Comparison of ENCODE assay signal across 8 cellular contexts in genomic region chr4:107989537-107990386, GRCh38. TPM values are rescaled to one million over a fixed set of nuclear protein-coding genes. Genes with fewer than 3 reads are reported as not detected.
DNase-seq lines count a peak whose midpoint lies in the region; ATAC-seq and TF ChIP-seq lines count a peak whose summit lies in the region.

Gene HADH, plus strand, starts transcription at chr4:107989889. Its CDS starts 44 bp downstream, at chr4:107989933.

- peak; percentile 99 for ATAC-seq in CD8-positive, alpha-beta T cell
- ATAC-seq in GM19463 (IDR thresholded peaks at IDR 0.05; ENCODE audit: unreplicated experiment) (peak; percentile 94), lung (ENCODE audit: insufficient read depth, low FRiP score) (peak; percentile 100)

- intact Hi-C loops in CD8-positive, alpha-beta T cell (cut with DNase I, micrococcal nuclease) = loop anchor here (1.0 to 5.0 kb wide), 11 partner anchors 40 to 1828 kb away; partner anchors contain the start of genes CYP2U1 (in 2 of the 2), AIMP1 (in 1 of the 2), GAR1 (in 1 of the 2) and OSTC (in 1 of the 2)

- no peak for TF ChIP-seq CTCF in CD8-positive, alpha-beta T cell (IDR thresholded peaks at IDR 0.05)
- TF ChIP-seq CTCF in HL-60 (IDR thresholded peaks at IDR 0.05; ENCODE audit: insufficient read depth, low read length) (no peak), lung (IDR thresholded peaks at IDR 0.05; ENCODE audit: control extremely low read depth, extremely low read depth) (no peak)

- H3K4me1 Mint-ChIP-seq in CD8-positive, alpha-beta T cell (ENCODE audit: low read depth) = peaks cover 60% of the 10 kb centered on the region

- H3K27me3 ChIP-seq in CD8-positive, alpha-beta T cell (ENCODE audit: insufficient read depth, low read length) = no peaks in the 10 kb centered on the region
- H3K27me3 ChIP-seq in HL-60 (ENCODE audit: insufficient read depth, poor library complexity, severe bottlenecking) (no peaks in the 10 kb centered on the region), ectodermal cell (ENCODE audit: control insufficient read depth, insufficient read depth, low read length, poor library complexity, severe bottlenecking) (no peaks in the 10 kb centered on the region), lung (ENCODE audit: control insufficient read depth, insufficient read depth) (no peaks in the 10 kb centered on the region)

- H3K9me3 Mint-ChIP-seq in CD8-positive, alpha-beta T cell = no peaks in the 10 kb centered on the region

- no peaks in the 10 kb centered on the region for H3K27me3 Mint-ChIP-seq in CD8-positive, alpha-beta T cell (ENCODE audit: low read depth)

- DNase-seq in CD8-positive, alpha-beta T cell = peak; percentile 87 to 95 (median 93)
- DNase-seq in HL-60 (ENCODE audit: low read depth in 1 of 2, low spot score in 1 of 2) (peak; percentile 74 to 91), NK-92 (lab: John Stamatoyannopoulos, UW; ENCODE audit: unreplicated experiment) (peak; percentile 47), lung (ENCODE audit: low spot score) (peak; percentile 92)
- DNase-seq in activated CD8-positive, alpha-beta memory T cell treated with anti-CD3 and anti-CD28 coated beads for 1 hour (ENCODE audit: extremely low read depth in 1 of 2, low read depth in 1 of 2) = peak; percentile 76 to 93
- DNase-seq in stimulated activated CD4-positive, alpha-beta T cell treated with anti-CD3 and anti-CD28 coated beads, TNF-alpha, amount 100 ng/mL, for 24 hours (ENCODE audit: low read depth in 3 of 3) = peak; percentile 82 to 93 (median 90)

- no peaks in the 10 kb centered on the region for H3K36me3 ChIP-seq in CD8-positive, alpha-beta T cell (ENCODE audit: insufficient read depth, low read length)
- no peaks in the 10 kb centered on the region for H3K36me3 ChIP-seq in ectodermal cell (ENCODE audit: control insufficient read depth, insufficient read depth, low read length)
- H3K36me3 ChIP-seq in lung (ENCODE audit: control insufficient read depth in 2 of 2, insufficient read depth in 2 of 2, low read length in 2 of 2) = no peaks in the 10 kb centered on the region

- H3K4me1 ChIP-seq in CD8-positive, alpha-beta T cell (ENCODE audit: insufficient read depth, low read length) = peaks cover 28% of the 10 kb centered on the region
- no peaks in the 10 kb centered on the region for H3K4me1 ChIP-seq in ectodermal cell (ENCODE audit: control insufficient read depth, insufficient read depth, low read length)
- peaks cover 2 to 29% of the 10 kb centered on the region in 2 donors for H3K4me1 ChIP-seq in lung (ENCODE audit: control insufficient read depth in 2 of 2, insufficient read depth in 2 of 2, low read length in 2 of 2)

- H3K4me3 Mint-ChIP-seq in CD8-positive, alpha-beta T cell = peak within 1 kb of the TSS; percentile 96

- no peaks in the 10 kb centered on the region for H3K9me3 ChIP-seq in CD8-positive, alpha-beta T cell (ENCODE audit: low read length)
- H3K9me3 ChIP-seq in ectodermal cell (ENCODE audit: control insufficient read depth, low read length) (no peaks in the 10 kb centered on the region), lung (ENCODE audit: control insufficient read depth in 2 of 2, insufficient read depth in 1 of 2, low read length in 1 of 2) (no peaks in the 10 kb centered on the region)

- WGBS in ectodermal cell, 2 experiments = 0% methylated on average over 78 of the region's 78 CpGs
- 0% methylated on average over 71 to 78 of the region's 78 CpGs for WGBS in lung, 2 donors

- H3K27ac Mint-ChIP-seq in CD8-positive, alpha-beta T cell = peak within 1 kb of the TSS; percentile 95

- CTCF ChIA-PET in CD8-positive, alpha-beta T cell (lab: Charles Lee) = interaction anchor here (1.4 kb wide), 1 partner anchor 10 kb away, joined by 4 read pairs; no protein-coding TSS in a partner anchor

- POLR2A ChIA-PET in CD8-positive, alpha-beta T cell (lab: Charles Lee) = interaction anchor here (0.6 to 0.9 kb wide), 3 partner anchors 13 to 662 kb away, joined by 3 to 4 read pairs (median 3); no protein-coding TSS in a partner anchor

- H3K36me3 Mint-ChIP-seq in CD8-positive, alpha-beta T cell = peaks cover 3% of the 10 kb centered on the region

- peak within 1 kb of the TSS; percentile 74 for H3K27ac ChIP-seq in CD8-positive, alpha-beta T cell (ENCODE audit: low read depth, low read length)
- H3K27ac ChIP-seq in HL-60 (replicated peaks) (peak within 1 kb of the TSS; percentile 84), ectodermal cell (ENCODE audit: insufficient read depth, low read depth, low read length, poor library complexity, severe bottlenecking) (no peak within 1 kb of the TSS), lung (ENCODE audit: low read depth in 1 of 2, low read length in 1 of 2) (peak within 1 kb of the TSS; percentile 88 to 97)

- H3K4me3 ChIP-seq in CD8-positive, alpha-beta T cell (ENCODE audit: low read depth, low read length) = peak within 1 kb of the TSS; percentile 75
- H3K4me3 ChIP-seq in HL-60 (replicated peaks; ENCODE audit: insufficient read depth, low read length) (peak within 1 kb of the TSS; percentile 93), ectodermal cell (ENCODE audit: insufficient read depth, low read depth, low read length) (peak within 1 kb of the TSS; percentile 97), lung (peak within 1 kb of the TSS; percentile 90)

RNA-seq across cellular contexts. Expression of gene HADH, which starts in this region (rescaled TPM):
- total RNA-seq in CD8-positive, alpha-beta T cell = 10 to 100 TPM in 1 of 2 experiments, 1 to 10 TPM in 1; 9.6 to 10.9 TPM
- polyA plus RNA-seq in ectodermal cell (2013, experiment 1 of 4) = 72.5 TPM
- 61.7 TPM for polyA plus RNA-seq in ectodermal cell (2013, experiment 2 of 4)
- 63.4 TPM for polyA plus RNA-seq in ectodermal cell (2013, experiment 3 of 4)
- 59.7 TPM for polyA plus RNA-seq in ectodermal cell (2013, experiment 4 of 4)
- 10 to 100 TPM; 42.7 to 43.9 TPM for total RNA-seq in lung
- 10 to 100 TPM; 37.6 to 38.5 TPM for polyA plus RNA-seq in lung
